In the genomic region with DNA sequence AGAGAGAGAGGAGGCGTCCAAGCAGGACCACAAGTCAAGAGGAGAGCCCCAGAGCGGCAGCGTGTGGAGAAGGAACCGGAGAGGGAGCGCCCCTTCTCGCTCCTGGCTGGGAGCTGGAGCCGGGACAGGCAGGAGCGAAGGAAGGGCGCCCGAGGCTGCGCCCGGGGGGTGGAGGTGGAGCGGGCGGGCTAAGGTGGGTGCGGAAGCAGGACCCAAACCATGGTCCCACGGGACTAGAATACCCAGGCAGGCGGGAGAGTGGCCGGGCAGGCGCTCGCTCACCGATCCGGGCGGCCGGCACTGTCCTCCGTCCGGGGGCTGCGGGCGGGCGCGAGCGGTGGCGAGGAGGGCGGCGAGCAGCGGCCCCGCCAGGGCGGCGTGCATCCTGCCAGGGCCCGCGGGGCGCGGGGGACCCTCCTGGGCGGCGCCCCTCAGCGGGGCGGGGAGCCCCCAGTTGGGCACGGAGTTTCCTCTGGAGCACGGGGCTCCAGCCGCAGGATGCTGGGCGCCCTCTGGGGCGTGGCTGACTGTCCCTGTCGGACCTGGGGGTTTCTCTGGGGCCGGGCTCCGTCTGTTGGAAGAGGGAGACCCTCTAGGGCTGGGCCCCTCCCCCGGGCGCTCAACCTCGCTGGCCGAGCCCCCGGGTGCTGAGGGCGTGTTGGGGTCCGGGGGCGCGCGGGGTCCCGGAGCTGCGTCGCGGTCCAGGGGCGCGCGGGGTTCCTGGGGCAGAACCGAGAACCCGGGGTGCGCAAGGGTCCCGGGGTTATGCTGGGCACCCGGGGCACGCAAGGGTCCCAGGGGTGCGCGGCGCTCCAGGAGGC, we compare ENCODE assay signal across 8 cellular contexts. TPM values are rescaled to one million over a fixed set of nuclear protein-coding genes. Genes with fewer than 3 reads are reported as not detected.
DNase-seq lines count a peak whose midpoint lies in the region; ATAC-seq and TF ChIP-seq lines count a peak whose summit lies in the region.

No MANE protein-coding gene starts in this region.

- peak; percentile 53 for DNase-seq in ELF-1 (ENCODE audit: low read depth, low spot score)
- DNase-seq in WERI-Rb-1 = no peak
- DNase-seq in right cardiac atrium = peak; percentile 42 to 78 (median 73)
- peak; percentile 69 for DNase-seq in sciatic nerve (ENCODE audit: low spot score)
- no peak for DNase-seq in HT-29 (ENCODE audit: low spot score)
- no peak for DNase-seq in OCI-M1 (lab: John Stamatoyannopoulos, UW)

- no peak overlapping the region for H3K27ac ChIP-seq in WERI-Rb-1
- peak overlapping the region; percentile 83 for H3K27ac ChIP-seq in right cardiac atrium (ENCODE audit: low read length)

- H3K36me3 ChIP-seq in WERI-Rb-1 = no peaks in the 10 kb centered on the region

- H3K4me3 ChIP-seq in WERI-Rb-1 (ENCODE audit: low read depth, low read length) = peak overlapping the region; percentile 41
- H3K4me3 ChIP-seq in right cardiac atrium (ENCODE audit: low read length) = peak overlapping the region; percentile 89

- peaks cover 4% of the 10 kb centered on the region for H3K4me1 ChIP-seq in right cardiac atrium (ENCODE audit: control insufficient read depth, insufficient read depth, low read length)

- ATAC-seq in right cardiac atrium (peak; percentile 25 to 28), sciatic nerve (no peak), GM21576 (IDR thresholded peaks at IDR 0.05; ENCODE audit: unreplicated experiment) (no peak), HG03354 (IDR thresholded peaks at IDR 0.05; ENCODE audit: poor library complexity, severe bottlenecking, unreplicated experiment) (no peak)

- H3K27me3 ChIP-seq in WERI-Rb-1 (ENCODE audit: insufficient read depth, low read depth, severe bottlenecking) (peaks cover 6% of the 10 kb centered on the region), right cardiac atrium (ENCODE audit: control insufficient read depth, insufficient read depth) (no peaks in the 10 kb centered on the region)

- no peak for TF ChIP-seq CTCF in WERI-Rb-1 (IDR thresholded peaks at IDR 0.05; ENCODE audit: low read depth, low read length)

- H3K9me3 ChIP-seq in WERI-Rb-1 (ENCODE audit: severe bottlenecking) = no peaks in the 10 kb centered on the region
- H3K9me3 ChIP-seq in right cardiac atrium (ENCODE audit: control insufficient read depth, low read length) = no peaks in the 10 kb centered on the region

- under 1% methylated on average over 80 of the region's 80 CpGs for WGBS in right cardiac atrium

- intact Hi-C loops in right cardiac atrium (cut with DNase I) (loop anchor here (5.0 to 10.0 kb wide), 4 partner anchors 56 to 242 kb away; no protein-coding TSS in a partner anchor), sciatic nerve (cut with DNase I) (no loop called here)

RNA-seq across cellular contexts. Expression of a gene that starts 0.6 kb away (rescaled TPM):
- 10 to 100 TPM; 13.4 to 23.7 (median 18.1) TPM for total RNA-seq in right cardiac atrium
- polyA plus RNA-seq in right cardiac atrium = 6.7 TPM
- total RNA-seq in sciatic nerve = 5.0 TPM
- 0.05 TPM in 1 of 2 replicates, not detected in the other for total RNA-seq in HT-29 (2014; rRNA removed; shearing (Covaris generic))

Comparison
In these comparisons a context has a peak if more than half of its experiments do, and no peak if none do; other contexts are left out.
1. DNase-seq: peak in ELF-1 (single experiment), right cardiac atrium (3 of 3) and sciatic nerve (single experiment); none in WERI-Rb-1 (single experiment), HT-29 (single experiment) and OCI-M1 (single experiment).
2. ATAC-seq: peak in right cardiac atrium (2 of 2); none in sciatic nerve (single experiment), GM21576 (single experiment) and HG03354 (single experiment).